In genomic region chr2:227677928-227678327, GRCh38 we compare ENCODE assay signal across 36 cellular contexts. TPM values are rescaled to one million over a fixed set of nuclear protein-coding genes. Genes with fewer than 3 reads are reported as not detected.
"Had no signal": no experiment of that assay in that cellular context is flagged by ENCODE, and none has a peak within 500 bp of the region (broad histone marks: within the 10 kb centered on the region; RNA-seq: fewer than 3 reads in every experiment).

No MANE protein-coding gene starts in this region.

- H3K27me3 ChIP-seq: ascending aorta, breast epithelium, cardiac muscle cell, colonic mucosa, esophagus squamous epithelium, gastroesophageal sphincter had no signal

- H3K27ac ChIP-seq: ascending aorta, breast epithelium, cardiac muscle cell, colonic mucosa, epithelial cell of prostate, esophagus squamous epithelium, gastroesophageal sphincter, heart right ventricle had no signal

- H3K27me3 Mint-ChIP-seq: activated naive CD4-positive, alpha-beta T cell treated with anti-CD3 and anti-CD28 coated beads, Interleukin-2, amount 10 ng/mL, durations not matched to agents 7 days and 5 days; activated naive CD8-positive, alpha-beta T cell treated with anti-CD3 and anti-CD28 coated beads, Interleukin-2, amount 10 ng/mL, durations not matched to agents 7 days and 5 days had no signal

- H3K36me3 ChIP-seq: ascending aorta, breast epithelium, cardiac muscle cell, colonic mucosa, esophagus squamous epithelium, gastroesophageal sphincter, heart right ventricle had no signal

- H3K36me3 Mint-ChIP-seq: activated naive CD4-positive, alpha-beta T cell treated with anti-CD3 and anti-CD28 coated beads, Interleukin-2, amount 10 ng/mL, durations not matched to agents 7 days and 5 days; activated naive CD4-positive, alpha-beta T cell treated with anti-CD3 and anti-CD28 coated beads, Interleukin-2, amount 50 U/mL, for 72 hours; activated naive CD8-positive, alpha-beta T cell treated with anti-CD3 and anti-CD28 coated beads, Interleukin-2, amount 10 ng/mL, durations not matched to agents 7 days and 5 days; brain had no signal

- H3K4me1 ChIP-seq: ascending aorta, breast epithelium, colonic mucosa, esophagus squamous epithelium, gastroesophageal sphincter, heart right ventricle had no signal

- H3K9me3 ChIP-seq: ascending aorta, breast epithelium, colonic mucosa, esophagus squamous epithelium, gastroesophageal sphincter, heart right ventricle had no signal

- H3K4me3 ChIP-seq: ascending aorta, breast epithelium, cardiac muscle cell, colonic mucosa, esophagus squamous epithelium, gastroesophageal sphincter, heart right ventricle had no signal

- ATAC-seq: activated CD4-positive, alpha-beta T cell treated with anti-CD3 and anti-CD28 coated beads for 36 hours; activated naive CD4-positive, alpha-beta T cell treated with anti-CD3 and anti-CD28 coated beads, Interleukin-2, amount 50 U/mL, for 72 hours; activated T-cell treated with anti-CD3 and anti-CD28 coated beads, Interleukin-2, amount 50 U/mL, for 72 hours; gastroesophageal sphincter; heart right ventricle; T-helper 17 cell had no signal

- DNase-seq: activated CD4-positive, alpha-beta memory T cell treated with anti-CD3 and anti-CD28 coated beads, Interleukin-2, amount 10 ng/mL, durations not matched to agents 7 days and 5 days; activated CD4-positive, alpha-beta T cell treated with anti-CD3 and anti-CD28 coated beads for 36 hours; activated CD4-positive, alpha-beta T cell treated with anti-CD3 and anti-CD28 coated beads, Interleukin-2, amount 10 ng/mL, durations not matched to agents 7 days and 5 days; activated CD4-positive, alpha-beta T cell treated with anti-CD3 and anti-CD28 coated beads, Interleukin-2, amount 50 U/mL, for 4 hours; activated CD4-positive, CD25-positive, alpha-beta regulatory T cell; activated CD4-positive, CD25-positive, alpha-beta regulatory T cell treated with anti-CD3 and anti-CD28 coated beads, Interleukin-2, amount 50 U/mL, for 72 hours; activated CD8-positive, alpha-beta memory T cell treated with anti-CD3 and anti-CD28 coated beads, Interleukin-2, amount 50 U/mL, for 48 hours; activated gamma-delta T cell; activated naive CD4-positive, alpha-beta T cell; activated naive CD4-positive, alpha-beta T cell treated with anti-CD3 and anti-CD28 coated beads, Interleukin-2, amount 10 ng/mL, durations not matched to agents 7 days and 5 days; activated naive CD8-positive, alpha-beta T cell treated with anti-CD3 and anti-CD28 coated beads, Interleukin-2, amount 10 ng/mL, durations not matched to agents 7 days and 5 days; activated T-cell treated with anti-CD3 and anti-CD28 coated beads for 4 hours; activated T-cell treated with anti-CD3 and anti-CD28 coated beads, Interleukin-2, amount 50 U/mL, for 24 hours; activated T-cell treated with anti-CD3 and anti-CD28 coated beads, Interleukin-2, amount 50 U/mL, for 72 hours; central memory CD4-positive, alpha-beta T cell; cerebellar nuclear complex; colonic mucosa; effector CD8-positive, alpha-beta T cell; esophagus squamous epithelium; foreskin melanocyte; heart right ventricle; T-helper 17 cell; T1000 had no signal

- H3K4me3 Mint-ChIP-seq: activated CD4-positive, alpha-beta memory T cell treated with anti-CD3 and anti-CD28 coated beads, Interleukin-2, amount 10 ng/mL, durations not matched to agents 7 days and 5 days; activated CD4-positive, alpha-beta T cell treated with anti-CD3 and anti-CD28 coated beads for 36 hours; activated CD4-positive, alpha-beta T cell treated with anti-CD3 and anti-CD28 coated beads, Interleukin-2, amount 10 ng/mL, durations not matched to agents 7 days and 5 days; activated naive CD4-positive, alpha-beta T cell treated with anti-CD3 and anti-CD28 coated beads, Interleukin-2, amount 10 ng/mL, durations not matched to agents 7 days and 5 days; activated naive CD8-positive, alpha-beta T cell treated with anti-CD3 and anti-CD28 coated beads, Interleukin-2, amount 10 ng/mL, durations not matched to agents 7 days and 5 days; activated T-cell treated with anti-CD3 and anti-CD28 coated beads, Interleukin-2, amount 50 U/mL, for 24 hours; activated T-cell treated with anti-CD3 and anti-CD28 coated beads, Interleukin-2, amount 50 U/mL, for 72 hours; brain; T-helper 17 cell; T-helper 2 cell treated with Interferon-gamma antibody and Interleukin-4, amounts not matched to agents 5 μg/mL and 100 μg/mL, for 36 hours had no signal

- H3K4me1 Mint-ChIP-seq: activated CD4-positive, alpha-beta memory T cell treated with anti-CD3 and anti-CD28 coated beads, Interleukin-2, amount 10 ng/mL, durations not matched to agents 7 days and 5 days; activated CD4-positive, alpha-beta T cell treated with anti-CD3 and anti-CD28 coated beads for 36 hours; activated CD4-positive, alpha-beta T cell treated with anti-CD3 and anti-CD28 coated beads, Interleukin-2, amount 10 ng/mL, durations not matched to agents 7 days and 5 days; activated naive CD4-positive, alpha-beta T cell treated with anti-CD3 and anti-CD28 coated beads, Interleukin-2, amount 10 ng/mL, durations not matched to agents 7 days and 5 days; activated naive CD8-positive, alpha-beta T cell treated with anti-CD3 and anti-CD28 coated beads, Interleukin-2, amount 10 ng/mL, durations not matched to agents 7 days and 5 days; brain; T-helper 17 cell had no signal

- H3K27ac Mint-ChIP-seq: activated CD4-positive, alpha-beta memory T cell treated with anti-CD3 and anti-CD28 coated beads, Interleukin-2, amount 10 ng/mL, durations not matched to agents 7 days and 5 days; activated CD4-positive, alpha-beta T cell treated with anti-CD3 and anti-CD28 coated beads for 36 hours; activated CD4-positive, alpha-beta T cell treated with anti-CD3 and anti-CD28 coated beads, Interleukin-2, amount 10 ng/mL, durations not matched to agents 7 days and 5 days; activated naive CD4-positive, alpha-beta T cell treated with anti-CD3 and anti-CD28 coated beads, Interleukin-2, amount 10 ng/mL, durations not matched to agents 7 days and 5 days; activated naive CD4-positive, alpha-beta T cell treated with anti-CD3 and anti-CD28 coated beads, Interleukin-2, amount 50 U/mL, for 72 hours; activated naive CD8-positive, alpha-beta T cell treated with anti-CD3 and anti-CD28 coated beads, Interleukin-2, amount 10 ng/mL, durations not matched to agents 7 days and 5 days; activated T-cell treated with anti-CD3 and anti-CD28 coated beads, Interleukin-2, amount 50 U/mL, for 24 hours; activated T-cell treated with anti-CD3 and anti-CD28 coated beads, Interleukin-2, amount 50 U/mL, for 72 hours; brain; T-helper 17 cell; T-helper 2 cell treated with Interferon-gamma antibody and Interleukin-4, amounts not matched to agents 5 μg/mL and 100 μg/mL, for 36 hours had no signal

- H3K9me3 Mint-ChIP-seq: activated CD4-positive, alpha-beta memory T cell treated with anti-CD3 and anti-CD28 coated beads, Interleukin-2, amount 10 ng/mL, durations not matched to agents 7 days and 5 days; activated CD4-positive, alpha-beta T cell treated with anti-CD3 and anti-CD28 coated beads, Interleukin-2, amount 10 ng/mL, durations not matched to agents 7 days and 5 days; activated naive CD4-positive, alpha-beta T cell treated with anti-CD3 and anti-CD28 coated beads, Interleukin-2, amount 10 ng/mL, durations not matched to agents 7 days and 5 days; activated naive CD4-positive, alpha-beta T cell treated with anti-CD3 and anti-CD28 coated beads, Interleukin-2, amount 50 U/mL, for 72 hours; activated T-cell treated with anti-CD3 and anti-CD28 coated beads, Interleukin-2, amount 50 U/mL, for 24 hours; activated T-cell treated with anti-CD3 and anti-CD28 coated beads, Interleukin-2, amount 50 U/mL, for 72 hours; T-helper 2 cell treated with Interferon-gamma antibody and Interleukin-4, amounts not matched to agents 5 μg/mL and 100 μg/mL, for 36 hours had no signal

RNA-seq across cellular contexts. Expression of gene SCYGR5, which starts 11.3 kb away (rescaled TPM):
- total RNA-seq: activated CD4-positive, alpha-beta memory T cell treated with anti-CD3 and anti-CD28 coated beads, Interleukin-2, amount 10 ng/mL, durations not matched to agents 7 days and 5 days; activated CD4-positive, alpha-beta T cell treated with anti-CD3 and anti-CD28 coated beads for 36 hours; activated CD4-positive, alpha-beta T cell treated with anti-CD3 and anti-CD28 coated beads, Interleukin-2, amount 10 ng/mL, durations not matched to agents 7 days and 5 days; activated naive CD4-positive, alpha-beta T cell treated with anti-CD3 and anti-CD28 coated beads, Interleukin-2, amount 50 U/mL, for 72 hours; activated naive CD8-positive, alpha-beta T cell treated with anti-CD3 and anti-CD28 coated beads, Interleukin-2, amount 10 ng/mL, durations not matched to agents 7 days and 5 days; activated T-cell treated with anti-CD3 and anti-CD28 coated beads, Interleukin-2, amount 50 U/mL, for 72 hours; ascending aorta; breast epithelium; cardiac muscle cell; colonic mucosa; dermis microvascular lymphatic vessel endothelial cell; endothelial cell of umbilical vein; esophagus squamous epithelium; fibroblast of lung; fibroblast of villous mesenchyme; gastroesophageal sphincter; glomerular endothelial cell; heart right ventricle; T-helper 17 cell had no signal

RNA-seq across cellular contexts. Expression of gene SLC19A3, which starts 39.9 kb away (rescaled TPM):
- total RNA-seq: activated CD4-positive, alpha-beta memory T cell treated with anti-CD3 and anti-CD28 coated beads, Interleukin-2, amount 10 ng/mL, durations not matched to agents 7 days and 5 days; activated CD4-positive, alpha-beta T cell treated with anti-CD3 and anti-CD28 coated beads for 36 hours; activated CD4-positive, alpha-beta T cell treated with anti-CD3 and anti-CD28 coated beads, Interleukin-2, amount 10 ng/mL, durations not matched to agents 7 days and 5 days; activated naive CD4-positive, alpha-beta T cell treated with anti-CD3 and anti-CD28 coated beads, Interleukin-2, amount 50 U/mL, for 72 hours; activated naive CD8-positive, alpha-beta T cell treated with anti-CD3 and anti-CD28 coated beads, Interleukin-2, amount 10 ng/mL, durations not matched to agents 7 days and 5 days; activated T-cell treated with anti-CD3 and anti-CD28 coated beads, Interleukin-2, amount 50 U/mL, for 72 hours; endothelial cell of umbilical vein; glomerular endothelial cell; T-helper 17 cell had no signal

RNA-seq across cellular contexts. Expression of gene SCYGR6, which starts 46.6 kb away (rescaled TPM):
- total RNA-seq: activated CD4-positive, alpha-beta memory T cell treated with anti-CD3 and anti-CD28 coated beads, Interleukin-2, amount 10 ng/mL, durations not matched to agents 7 days and 5 days; activated CD4-positive, alpha-beta T cell treated with anti-CD3 and anti-CD28 coated beads for 36 hours; activated CD4-positive, alpha-beta T cell treated with anti-CD3 and anti-CD28 coated beads, Interleukin-2, amount 10 ng/mL, durations not matched to agents 7 days and 5 days; activated naive CD4-positive, alpha-beta T cell treated with anti-CD3 and anti-CD28 coated beads, Interleukin-2, amount 50 U/mL, for 72 hours; activated naive CD8-positive, alpha-beta T cell treated with anti-CD3 and anti-CD28 coated beads, Interleukin-2, amount 10 ng/mL, durations not matched to agents 7 days and 5 days; activated T-cell treated with anti-CD3 and anti-CD28 coated beads, Interleukin-2, amount 50 U/mL, for 72 hours; ascending aorta; breast epithelium; cardiac muscle cell; colonic mucosa; dermis microvascular lymphatic vessel endothelial cell; endothelial cell of umbilical vein; esophagus squamous epithelium; fibroblast of lung; fibroblast of villous mesenchyme; gastroesophageal sphincter; glomerular endothelial cell; heart right ventricle; T-helper 17 cell had no signal

RNA-seq across cellular contexts. Expression of gene SCYGR7, which starts 50.2 kb away (rescaled TPM):
- total RNA-seq: activated CD4-positive, alpha-beta memory T cell treated with anti-CD3 and anti-CD28 coated beads, Interleukin-2, amount 10 ng/mL, durations not matched to agents 7 days and 5 days; activated CD4-positive, alpha-beta T cell treated with anti-CD3 and anti-CD28 coated beads for 36 hours; activated CD4-positive, alpha-beta T cell treated with anti-CD3 and anti-CD28 coated beads, Interleukin-2, amount 10 ng/mL, durations not matched to agents 7 days and 5 days; activated naive CD4-positive, alpha-beta T cell treated with anti-CD3 and anti-CD28 coated beads, Interleukin-2, amount 50 U/mL, for 72 hours; activated naive CD8-positive, alpha-beta T cell treated with anti-CD3 and anti-CD28 coated beads, Interleukin-2, amount 10 ng/mL, durations not matched to agents 7 days and 5 days; activated T-cell treated with anti-CD3 and anti-CD28 coated beads, Interleukin-2, amount 50 U/mL, for 72 hours; ascending aorta; breast epithelium; cardiac muscle cell; colonic mucosa; dermis microvascular lymphatic vessel endothelial cell; endothelial cell of umbilical vein; esophagus squamous epithelium; fibroblast of lung; fibroblast of villous mesenchyme; gastroesophageal sphincter; glomerular endothelial cell; heart right ventricle; T-helper 17 cell had no signal
